ENCODE assay signal across 8 cellular contexts in the genomic region with DNA sequence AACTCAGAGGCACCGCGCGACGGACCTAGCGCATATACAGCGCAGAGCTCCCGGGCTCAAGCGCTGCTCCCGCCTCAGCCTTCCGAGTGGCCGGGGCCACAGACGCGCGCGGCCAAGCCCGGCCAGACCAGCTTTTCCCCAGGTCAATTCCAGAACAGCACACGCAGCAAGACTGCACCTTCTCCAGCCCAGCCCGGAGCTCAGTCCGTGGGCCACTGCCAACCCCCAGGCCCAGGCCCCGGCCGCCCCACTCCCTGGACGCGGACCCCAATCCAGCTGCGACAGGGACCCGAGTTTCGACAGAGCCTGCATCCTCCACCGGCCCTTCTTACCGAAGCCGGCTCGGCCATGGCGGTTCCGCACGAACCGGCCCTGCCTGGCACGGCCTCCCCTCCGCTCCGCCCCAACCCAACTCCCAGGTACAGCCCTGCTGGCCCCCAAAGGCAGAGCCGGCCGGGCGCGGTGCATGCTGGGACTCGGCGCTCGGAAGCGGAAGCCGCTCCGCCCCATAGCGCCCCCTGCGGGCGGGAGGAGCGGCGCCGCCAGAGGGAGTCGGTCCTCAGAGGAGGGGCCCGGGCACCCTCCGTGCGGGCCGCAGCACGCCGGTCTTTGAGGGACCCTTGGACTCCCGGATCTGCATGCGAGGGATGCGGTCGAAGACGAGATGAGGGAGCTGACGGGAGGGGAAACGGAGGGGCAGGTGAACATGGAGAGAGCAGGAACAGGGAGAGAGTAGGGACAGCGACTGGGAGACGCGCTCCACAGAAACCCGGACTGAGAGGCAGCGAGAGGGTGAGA. TPM values are rescaled to one million over a fixed set of nuclear protein-coding genes. Genes with fewer than 3 reads are reported as not detected.
A peak's percentile ranks its signal among the peaks of the same experiment; 100 is the strongest.
DNase-seq lines count a peak whose midpoint lies in the region; ATAC-seq and TF ChIP-seq lines count a peak whose summit lies in the region.

ZNF425 (minus strand) TSS at position 461 of the 798 bp plus-strand sequence; CDS start at position 350, 111 bp downstream.

- H3K4me1 ChIP-seq in OCI-LY7 (ENCODE audit: insufficient read depth, low read length, poor library complexity, severe bottlenecking) (peaks cover 13% of the 10 kb centered on the region), muscle layer of colon (ENCODE audit: insufficient read depth, low read length) (peaks cover 14% of the 10 kb centered on the region)

- H3K4me3 ChIP-seq in OCI-LY7 (ENCODE audit: low read depth, low read length, poor library complexity, severe bottlenecking) (peak within 1 kb of the TSS; percentile 84), epithelial cell of proximal tubule (ENCODE audit: low read depth, low read length) (peak within 1 kb of the TSS; percentile 100), muscle layer of colon (ENCODE audit: low read depth in 1 of 2, low read length in 2 of 2) (peak within 1 kb of the TSS; percentile 78 to 88)

- peak; percentile 74 for DNase-seq in DMS153 (lab: John Stamatoyannopoulos, UW)
- peak; percentile 90 for DNase-seq in HuH-7.5 (ENCODE audit: low spot score)
- peak; percentile 95 for DNase-seq in OCI-LY7 (ENCODE audit: low spot score)
- DNase-seq in activated T-cell treated with anti-CD3 and anti-CD28 coated beads for 48 hours (ENCODE audit: low read depth) = peak; percentile 97
- no peak for DNase-seq in epithelial cell of proximal tubule (ENCODE audit: low read depth)
- peak; percentile 88 for DNase-seq in stimulated activated CD8-positive, alpha-beta memory T cell treated with anti-CD3 and anti-CD28 coated beads, Interleukin-7, amount 100 ng/mL, for 24 hours (ENCODE audit: low read depth)

- H2AFZ ChIP-seq in OCI-LY7 (ENCODE audit: low read length) = peak within 1 kb of the TSS; percentile 75

- peak; percentile 89 for ATAC-seq in GM21528 (IDR thresholded peaks at IDR 0.05; ENCODE audit: low FRiP score, unreplicated experiment)

- POLR2A ChIA-PET in OCI-LY7 (lab: Charles Lee) = interaction anchor here (0.7 to 2.7 kb wide), 8 partner anchors 9 to 254 kb away, joined by 3 to 15 read pairs (median 4); partner anchors contain the start of gene ZNF398

- no peaks in the 10 kb centered on the region for H3K27me3 ChIP-seq in muscle layer of colon (ENCODE audit: control insufficient read depth in 1 of 2, insufficient read depth in 2 of 2, low read length in 2 of 2)

- H3K79me2 ChIP-seq in OCI-LY7 (ENCODE audit: insufficient read depth, low read depth, low read length) = peaks cover 23% of the 10 kb centered on the region

- H3K9me2 ChIP-seq in OCI-LY7 (ENCODE audit: insufficient read depth, low read length) = no peaks in the 10 kb centered on the region

- peak within 1 kb of the TSS; percentile 96 for H3K9ac ChIP-seq in muscle layer of colon (ENCODE audit: low read length)

- peak within 1 kb of the TSS; percentile 94 for H3K4me2 ChIP-seq in OCI-LY7 (ENCODE audit: low read length)

- H3K27ac ChIP-seq in OCI-LY7 (ENCODE audit: low read depth, low read length, poor library complexity, severe bottlenecking) (peak within 1 kb of the TSS; percentile 70), muscle layer of colon (ENCODE audit: low read depth, low read length) (peak within 1 kb of the TSS; percentile 96)

- intact Hi-C loops in OCI-LY7 (cut with micrococcal nuclease; ENCODE audit: unreplicated experiment) = loop anchor here (1.0 to 2.0 kb wide), 6 partner anchors 21 to 335 kb away; partner anchors contain the start of genes PDIA4, ZNF398, ZNF777 and ZNF786

- H3K36me3 ChIP-seq in OCI-LY7 (ENCODE audit: insufficient read depth, low read length) (peaks cover 19% of the 10 kb centered on the region), muscle layer of colon (ENCODE audit: insufficient read depth, low read length) (no peaks in the 10 kb centered on the region)

- CTCF ChIA-PET in OCI-LY7 (lab: Charles Lee; ENCODE audit: unreplicated experiment) = interaction anchor here (1.5 kb wide), 1 partner anchor 21 kb away, joined by 12 read pairs; the partner anchor contains the start of gene ZNF398

- no peaks in the 10 kb centered on the region for H4K20me1 ChIP-seq in OCI-LY7 (ENCODE audit: insufficient read depth, low read length)

- BruUV-seq in OCI-LY7 (replicated peaks; lab: Mats Ljungman, UMichigan) = no TSS peak

- peaks cover 10% of the 10 kb centered on the region for H3K9me3 ChIP-seq in OCI-LY7 (ENCODE audit: low read length)
- H3K9me3 ChIP-seq in muscle layer of colon (ENCODE audit: low read length) = no peaks in the 10 kb centered on the region

- TF ChIP-seq CTCF in OCI-LY7 (conservative IDR thresholded peaks at IDR 0.05; ENCODE audit: low read length) (peak; percentile 87), epithelial cell of proximal tubule (conservative IDR thresholded peaks at IDR 0.05; ENCODE audit: low read depth, low read length) (peak; percentile 94)

RNA-seq across cellular contexts. Expression of gene ZNF425, which starts in this region (rescaled TPM):
- total RNA-seq in OCI-LY7 (2014; rRNA removed; shearing (Covaris generic)) = 0.28 and 1.4 TPM in 2 replicates
- 1.1 and 1.6 TPM in 2 replicates for total RNA-seq in OCI-LY7 (2022)
- total RNA-seq in epithelial cell of proximal tubule = 0.69 and 0.87 TPM in 2 replicates
